1 cellular context compared by ENCODE assay signal in genomic region chr1:63775418-63776127, GRCh38.
TF ChIP-seq lines count a peak whose summit lies in the region.

No MANE protein-coding gene starts in this region.

TF ChIP-seq in H1, 55 proteins besides CTCF, POLR2A, EP300 and RAD21 (continued from another document):
- TF ChIP-seq RNF2 (IDR thresholded peaks at IDR 0.05; ENCODE audit: borderline replicate concordance, low read depth, low read length, missing control alignments, poor library complexity, severe bottlenecking) (no peak), RXRA (IDR thresholded peaks at IDR 0.05; ENCODE audit: insufficient read depth, low read depth, low read length) (no peak), BCL11A (IDR thresholded peaks at IDR 0.05; ENCODE audit: low read depth in 2 of 2, low read length in 2 of 2) (peak in 1 of 2 experiments; percentile 43), ATF2 (IDR thresholded peaks at IDR 0.05; ENCODE audit: low read length) (peak; percentile 32; the same call in 1 of the 2 replicates), EGR1 (IDR thresholded peaks at IDR 0.05; ENCODE audit: borderline replicate concordance, low read depth, low read length) (no peak), POU5F1 (IDR thresholded peaks at IDR 0.05; ENCODE audit: low read depth, low read length) (0 out of 2 replicates have a peak, but pooled peaks have one; percentile 7), NANOG (IDR thresholded peaks at IDR 0.05; ENCODE audit: insufficient read depth, low read depth, low read length, poor library complexity, severe bottlenecking) (peak; percentile 56), TBP (IDR thresholded peaks at IDR 0.05; ENCODE audit: low read depth, low read length) (peak; percentile 14; the same call in 1 of the 2 replicates), KDM4A (IDR thresholded peaks at IDR 0.05; ENCODE audit: low read depth, low read length, severe bottlenecking) (no peak), TAF1 (IDR thresholded peaks at IDR 0.05; ENCODE audit: low read depth, low read length) (peak; percentile 62; the same call in 1 of the 2 replicates), CHD1 (IDR thresholded peaks at IDR 0.05; ENCODE audit: low read depth, low read length) (peak; percentile 2; the same call in 1 of the 2 replicates), CHD2 (IDR thresholded peaks at IDR 0.05; ENCODE audit: low read length) (no peak), CHD7 (IDR thresholded peaks at IDR 0.05; ENCODE audit: insufficient replicate concordance, low read length) (peak; percentile 86), HDAC2 (IDR thresholded peaks at IDR 0.05; ENCODE audit: borderline replicate concordance in 1 of 2, low read depth in 2 of 2, low read length in 2 of 2) (0 out of 4 replicates have a peak, but pooled peaks of 1 of the 2 experiments have one; percentile 12)
